ENCODE assay signal across 34 cellular contexts in genomic region chr11:108748971-108749370, GRCh38.
"Had no signal": no experiment of that assay in that cellular context is flagged by ENCODE, and none has a peak within 500 bp of the region (broad histone marks: within the 10 kb centered on the region; RNA-seq: fewer than 3 reads in every experiment).

No MANE protein-coding gene starts in this region.

- H3K9me3 ChIP-seq: MG63 had no signal

- H3K36me3 ChIP-seq: MG63 had no signal

- DNase-seq: Karpas-422, Kasumi-1, MG63, MM.1S, MV-4-11, NCI-H1048, NCI-H1092, NCI-H1092 treated with DMSO at 0.1 percent for 48 hours, NCI-H1105, NCI-H1105 treated with DMSO at 0.1 percent for 48 hours, NCI-H1417, NCI-H1417 treated with DMSO at 0.1 percent for 48 hours, NCI-H1436, NCI-H1436 treated with DMSO at 0.1 percent for 48 hours, NCI-H146, NCI-H1694, NCI-H1694 treated with DMSO at 0.1 percent for 48 hours, NCI-H187, NCI-H187 treated with DMSO at 0.1 percent for 48 hours, NCI-H1930, NCI-H2029, NCI-H2081, NCI-H2081 treated with DMSO at 0.1 percent for 48 hours, NCI-H2107, NCI-H2171, NCI-H2171 treated with DMSO at 0.1 percent for 48 hours, NCI-H2227 treated with DMSO at 0.1 percent for 48 hours, NCI-H226, NCI-H345, NCI-H446, NCI-H446 treated with DMSO at 0.1 percent for 48 hours, NCI-H510A, NCI-H510A treated with DMSO at 0.1 percent for 48 hours had no signal

- H3K27ac ChIP-seq: KMS-11 had no signal

- H3K4me3 ChIP-seq: MG63 had no signal

- H3K27me3 ChIP-seq: MG63 had no signal
